In genomic region chr22:42369250-42370041, GRCh38 we compare ENCODE assay signal across 8 cellular contexts.
DNase-seq lines count a peak whose midpoint lies in the region; ATAC-seq and TF ChIP-seq lines count a peak whose summit lies in the region.

No MANE protein-coding gene starts in this region.

- peaks cover 38% of the 10 kb centered on the region for H3K4me1 ChIP-seq in HUES6 (ENCODE audit: control insufficient read depth, insufficient read depth, low read length)
- peaks cover 14% of the 10 kb centered on the region for H3K4me1 ChIP-seq in OCI-LY1 (ENCODE audit: insufficient read depth, low read length, severe bottlenecking)
- H3K4me1 ChIP-seq in esophagus muscularis mucosa, result peaks cover 44 to 54% (median 52%) of the 10 kb centered on the region in 4 donors
- H3K4me1 ChIP-seq in mucosa of stomach (ENCODE audit: control insufficient read depth, insufficient read depth, low read length), result peaks cover 35% of the 10 kb centered on the region

- no peaks in the 10 kb centered on the region for H3K9me3 ChIP-seq in HUES6 (ENCODE audit: control insufficient read depth, insufficient read depth, low read depth, low read length)
- no peaks in the 10 kb centered on the region for H3K9me3 ChIP-seq in OCI-LY1 (ENCODE audit: low read length)
- no peaks in the 10 kb centered on the region for H3K9me3 ChIP-seq in esophagus muscularis mucosa
- H3K9me3 ChIP-seq in mucosa of stomach (ENCODE audit: control insufficient read depth, low read length), result no peaks in the 10 kb centered on the region

- no peaks in the 10 kb centered on the region for H3K79me2 ChIP-seq in OCI-LY1 (ENCODE audit: insufficient read depth, low read length)

- H3K9ac ChIP-seq in HUES6 (ENCODE audit: low read length) (peak overlapping the region; percentile 1), OCI-LY1 (ENCODE audit: low read length) (peak overlapping the region; percentile 55), mucosa of stomach (ENCODE audit: low read length) (peak overlapping the region; percentile 46)

- peaks cover 32% of the 10 kb centered on the region for H3K27me3 Mint-ChIP-seq in activated T-cell treated with anti-CD3 and anti-CD28 coated beads, Interleukin-2, amount 50 U/mL, for 24 hours

- TF ChIP-seq EP300 in esophagus muscularis mucosa (IDR thresholded peaks at IDR 0.05), result no peak

- H4K20me1 ChIP-seq in OCI-LY1 (ENCODE audit: insufficient read depth, low read length), result no peaks in the 10 kb centered on the region

- H3K4me3 Mint-ChIP-seq in activated T-cell treated with anti-CD3 and anti-CD28 coated beads, Interleukin-2, amount 50 U/mL, for 24 hours, result peak overlapping the region; percentile 82

- DNase-seq in DMS 273 (lab: John Stamatoyannopoulos, UW; ENCODE audit: unreplicated experiment), result peak; percentile 93
- peak; percentile 87 for DNase-seq in activated T-cell treated with anti-CD3 and anti-CD28 coated beads, Interleukin-2, amount 50 U/mL, for 24 hours
- DNase-seq in esophagus muscularis mucosa (ENCODE audit: extremely low spot score), result peak; percentile 97
- DNase-seq in stimulated activated CD8-positive, alpha-beta memory T cell treated with anti-CD3 and anti-CD28 coated beads, Interleukin-4, amount 100 ng/mL, for 4 hours (ENCODE audit: low read depth in 2 of 2, low spot score in 1 of 2), result peak; percentile 63 to 68

- peak overlapping the region; percentile 76 for H3K27ac Mint-ChIP-seq in activated T-cell treated with anti-CD3 and anti-CD28 coated beads, Interleukin-2, amount 50 U/mL, for 24 hours

- no peaks in the 10 kb centered on the region for H3K36me3 Mint-ChIP-seq in activated T-cell treated with anti-CD3 and anti-CD28 coated beads, Interleukin-2, amount 50 U/mL, for 24 hours (ENCODE audit: low read depth)

- no peak overlapping the region for H3K27ac ChIP-seq in HUES6 (ENCODE audit: low read depth, low read length)
- no peak overlapping the region for H3K27ac ChIP-seq in OCI-LY1 (ENCODE audit: low read depth, low read length, poor library complexity, severe bottlenecking)
- peak overlapping the region; percentile 36 to 76 (median 58) for H3K27ac ChIP-seq in esophagus muscularis mucosa (replicated peaks in 1 of 4)

- H2AFZ ChIP-seq in OCI-LY1 (ENCODE audit: low read length), result peak overlapping the region; percentile 32; the same call in 1 of the 2 replicates

- peak; percentile 94 for ATAC-seq in GM21447 (IDR thresholded peaks at IDR 0.05; ENCODE audit: unreplicated experiment)

- no peaks in the 10 kb centered on the region for H3K9me2 ChIP-seq in OCI-LY1 (ENCODE audit: low read depth, low read length)

- WGBS in esophagus muscularis mucosa, result 10% methylated on average over 29 of the region's 42 CpGs

- TF ChIP-seq POLR2A in esophagus muscularis mucosa (IDR thresholded peaks at IDR 0.05; ENCODE audit: low read depth), result no peak

- H3K36me3 ChIP-seq in HUES6 (ENCODE audit: control insufficient read depth, insufficient read depth, low read length) (no peaks in the 10 kb centered on the region), OCI-LY1 (ENCODE audit: insufficient read depth, low read length) (no peaks in the 10 kb centered on the region), esophagus muscularis mucosa (no peaks in the 10 kb centered on the region), mucosa of stomach (ENCODE audit: control insufficient read depth, insufficient read depth, low read length) (no peaks in the 10 kb centered on the region)

- intact Hi-C loops in esophagus muscularis mucosa (cut with DNase I), result loop anchor here (2.0 to 5.0 kb wide), 3 partner anchors 27 to 97 kb away; partner anchors contain the start of gene TCF20

- no peaks in the 10 kb centered on the region for H3K9me3 Mint-ChIP-seq in activated T-cell treated with anti-CD3 and anti-CD28 coated beads, Interleukin-2, amount 50 U/mL, for 24 hours

- H3F3A ChIP-seq in OCI-LY1 (ENCODE audit: insufficient read depth, low read length), result no peaks in the 10 kb centered on the region

- peaks cover 15% of the 10 kb centered on the region for H3K4me1 Mint-ChIP-seq in activated T-cell treated with anti-CD3 and anti-CD28 coated beads, Interleukin-2, amount 50 U/mL, for 24 hours (ENCODE audit: low read depth)

- H3K4me2 ChIP-seq in OCI-LY1 (ENCODE audit: low read length), result peak overlapping the region; percentile 82

- no peak for TF ChIP-seq CTCF in OCI-LY1 (IDR thresholded peaks at IDR 0.05; ENCODE audit: low read length)
- no peak for TF ChIP-seq CTCF in esophagus muscularis mucosa (IDR thresholded peaks at IDR 0.05)

- H3K27me3 ChIP-seq in HUES6 (ENCODE audit: control insufficient read depth, insufficient read depth, low read length), result peaks cover 24% of the 10 kb centered on the region
- H3K27me3 ChIP-seq in OCI-LY1 (ENCODE audit: insufficient read depth, low read length), result peaks cover 23% of the 10 kb centered on the region
- H3K27me3 ChIP-seq in esophagus muscularis mucosa, result peaks cover 0 to 4% (median 0%) of the 10 kb centered on the region in 4 donors
- peaks cover 25% of the 10 kb centered on the region for H3K27me3 ChIP-seq in mucosa of stomach (ENCODE audit: control insufficient read depth, insufficient read depth, low read length)

- H3K4me3 ChIP-seq in HUES6 (ENCODE audit: low read depth, low read length) (peak overlapping the region; percentile 82), OCI-LY1 (ENCODE audit: low read depth, low read length, poor library complexity, severe bottlenecking) (peak overlapping the region; percentile 62), esophagus muscularis mucosa (peak overlapping the region; percentile 64 to 71 (median 70)), mucosa of stomach (ENCODE audit: low read length) (peak overlapping the region; percentile 94)

Comparison
In these comparisons a context has a peak if more than half of its experiments do, and no peak if none do; other contexts are left out.
1. H3K27ac ChIP-seq: peak in esophagus muscularis mucosa (4 of 4); none in HUES6 (single experiment) and OCI-LY1 (single experiment).
2. H3K9ac ChIP-seq: peak in every context shown above with its lines; median percentile 55 in OCI-LY1; 46 in mucosa of stomach; 1 in HUES6.
3. Peak in every context shown above with its lines, with median percentiles within 50 percentile points of each other: DNase-seq and H3K4me3 ChIP-seq.